Comparison of ENCODE assay signal across 1 cellular context in the genomic region with DNA sequence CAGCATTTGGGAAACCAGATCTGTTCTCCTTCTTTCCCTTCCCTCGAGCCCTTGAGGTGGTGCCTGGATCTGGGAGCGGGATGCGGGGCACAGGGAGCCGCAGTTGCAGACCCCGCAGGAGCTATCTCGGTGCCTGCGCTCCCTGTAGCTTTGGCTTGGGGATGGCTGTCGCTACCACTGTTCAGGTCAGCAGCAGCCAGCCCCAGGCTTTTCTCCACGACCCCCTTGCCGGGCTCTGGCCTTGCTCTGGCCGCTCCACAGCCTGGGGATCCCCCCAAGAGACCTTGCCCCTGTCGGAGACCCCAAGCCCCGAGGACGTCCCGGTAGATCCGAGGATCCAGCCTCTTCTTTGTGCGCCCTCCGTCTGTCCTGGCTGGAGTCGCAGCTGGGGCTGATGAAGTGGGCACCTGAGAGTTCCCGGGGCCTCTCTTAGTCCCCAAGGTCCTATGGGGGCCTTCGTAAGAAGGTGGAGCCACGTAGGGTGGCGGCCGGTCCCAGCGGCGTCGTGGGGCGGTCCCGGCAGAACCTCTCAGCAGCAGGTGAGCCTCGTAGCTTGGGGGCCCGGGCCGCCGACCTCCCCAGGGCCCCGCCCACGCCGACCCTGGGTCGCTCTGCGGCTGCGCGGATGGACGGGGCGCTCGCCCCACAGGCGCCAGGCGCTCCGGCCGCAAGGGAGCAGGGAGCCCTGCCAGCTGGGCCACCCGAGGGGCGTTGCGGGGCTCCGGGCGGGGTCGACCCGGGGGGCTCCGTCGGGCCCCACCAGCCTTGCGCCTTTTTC.
TF ChIP-seq lines count a peak whose summit lies in the region.

No MANE protein-coding gene starts in this region.

TF ChIP-seq in SK-N-SH treated with all-trans-retinoic acid at 6 μM for 48 hours, 23 proteins besides CTCF, POLR2A, EP300 and RAD21 (continued from another document):
- TF ChIP-seq, protein P1, sequence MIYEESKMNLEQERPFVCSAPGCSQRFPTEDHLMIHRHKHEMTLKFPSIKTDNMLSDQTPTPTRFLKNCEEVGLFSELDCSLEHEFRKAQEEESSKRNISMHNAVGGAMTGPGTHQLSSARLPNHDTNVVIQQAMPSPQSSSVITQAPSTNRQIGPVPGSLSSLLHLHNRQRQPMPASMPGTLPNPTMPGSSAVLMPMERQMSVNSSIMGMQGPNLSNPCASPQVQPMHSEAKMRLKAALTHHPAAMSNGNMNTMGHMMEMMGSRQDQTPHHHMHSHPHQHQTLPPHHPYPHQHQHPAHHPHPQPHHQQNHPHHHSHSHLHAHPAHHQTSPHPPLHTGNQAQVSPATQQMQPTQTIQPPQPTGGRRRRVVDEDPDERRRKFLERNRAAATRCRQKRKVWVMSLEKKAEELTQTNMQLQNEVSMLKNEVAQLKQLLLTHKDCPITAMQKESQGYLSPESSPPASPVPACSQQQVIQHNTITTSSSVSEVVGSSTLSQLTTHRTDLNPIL (CRISPR knock-in tag; IDR thresholded peaks at IDR 0.05; ENCODE audit: low read depth): no peak
- TF ChIP-seq ZC3H10 (CRISPR knock-in tag; IDR thresholded peaks at IDR 0.05) (no peak), ZFP3 (CRISPR knock-in tag; IDR thresholded peaks at IDR 0.05) (no peak), CSDC2 (CRISPR knock-in tag; IDR thresholded peaks at IDR 0.05) (no peak), TCF4 (CRISPR knock-in tag; IDR thresholded peaks at IDR 0.05; ENCODE audit: borderline replicate concordance) (no peak), ISL1 (CRISPR knock-in tag; IDR thresholded peaks at IDR 0.05) (no peak), ZFP30 (CRISPR knock-in tag; IDR thresholded peaks at IDR 0.05) (no peak)
- TF ChIP-seq, protein P2, sequence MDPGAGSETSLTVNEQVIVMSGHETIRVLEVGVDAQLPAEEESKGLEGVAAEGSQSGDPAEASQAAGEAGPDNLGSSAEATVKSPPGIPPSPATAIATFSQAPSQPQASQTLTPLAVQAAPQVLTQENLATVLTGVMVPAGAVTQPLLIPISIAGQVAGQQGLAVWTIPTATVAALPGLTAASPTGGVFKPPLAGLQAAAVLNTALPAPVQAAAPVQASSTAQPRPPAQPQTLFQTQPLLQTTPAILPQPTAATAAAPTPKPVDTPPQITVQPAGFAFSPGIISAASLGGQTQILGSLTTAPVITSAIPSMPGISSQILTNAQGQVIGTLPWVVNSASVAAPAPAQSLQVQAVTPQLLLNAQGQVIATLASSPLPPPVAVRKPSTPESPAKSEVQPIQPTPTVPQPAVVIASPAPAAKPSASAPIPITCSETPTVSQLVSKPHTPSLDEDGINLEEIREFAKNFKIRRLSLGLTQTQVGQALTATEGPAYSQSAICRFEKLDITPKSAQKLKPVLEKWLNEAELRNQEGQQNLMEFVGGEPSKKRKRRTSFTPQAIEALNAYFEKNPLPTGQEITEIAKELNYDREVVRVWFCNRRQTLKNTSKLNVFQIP (CRISPR knock-in tag; IDR thresholded peaks at IDR 0.05; ENCODE audit: borderline replicate concordance, low read depth): no peak
- TF ChIP-seq, protein P3, sequence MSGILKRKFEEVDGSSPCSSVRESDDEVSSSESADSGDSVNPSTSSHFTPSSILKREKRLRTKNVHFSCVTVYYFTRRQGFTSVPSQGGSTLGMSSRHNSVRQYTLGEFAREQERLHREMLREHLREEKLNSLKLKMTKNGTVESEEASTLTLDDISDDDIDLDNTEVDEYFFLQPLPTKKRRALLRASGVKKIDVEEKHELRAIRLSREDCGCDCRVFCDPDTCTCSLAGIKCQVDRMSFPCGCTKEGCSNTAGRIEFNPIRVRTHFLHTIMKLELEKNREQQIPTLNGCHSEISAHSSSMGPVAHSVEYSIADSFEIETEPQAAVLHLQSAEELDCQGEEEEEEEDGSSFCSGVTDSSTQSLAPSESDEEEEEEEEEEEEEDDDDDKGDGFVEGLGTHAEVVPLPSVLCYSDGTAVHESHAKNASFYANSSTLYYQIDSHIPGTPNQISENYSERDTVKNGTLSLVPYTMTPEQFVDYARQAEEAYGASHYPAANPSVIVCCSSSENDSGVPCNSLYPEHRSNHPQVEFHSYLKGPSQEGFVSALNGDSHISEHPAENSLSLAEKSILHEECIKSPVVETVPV (CRISPR knock-in tag; IDR thresholded peaks at IDR 0.05): no peak
